9 cellular contexts compared by ENCODE assay signal in the genomic region with DNA sequence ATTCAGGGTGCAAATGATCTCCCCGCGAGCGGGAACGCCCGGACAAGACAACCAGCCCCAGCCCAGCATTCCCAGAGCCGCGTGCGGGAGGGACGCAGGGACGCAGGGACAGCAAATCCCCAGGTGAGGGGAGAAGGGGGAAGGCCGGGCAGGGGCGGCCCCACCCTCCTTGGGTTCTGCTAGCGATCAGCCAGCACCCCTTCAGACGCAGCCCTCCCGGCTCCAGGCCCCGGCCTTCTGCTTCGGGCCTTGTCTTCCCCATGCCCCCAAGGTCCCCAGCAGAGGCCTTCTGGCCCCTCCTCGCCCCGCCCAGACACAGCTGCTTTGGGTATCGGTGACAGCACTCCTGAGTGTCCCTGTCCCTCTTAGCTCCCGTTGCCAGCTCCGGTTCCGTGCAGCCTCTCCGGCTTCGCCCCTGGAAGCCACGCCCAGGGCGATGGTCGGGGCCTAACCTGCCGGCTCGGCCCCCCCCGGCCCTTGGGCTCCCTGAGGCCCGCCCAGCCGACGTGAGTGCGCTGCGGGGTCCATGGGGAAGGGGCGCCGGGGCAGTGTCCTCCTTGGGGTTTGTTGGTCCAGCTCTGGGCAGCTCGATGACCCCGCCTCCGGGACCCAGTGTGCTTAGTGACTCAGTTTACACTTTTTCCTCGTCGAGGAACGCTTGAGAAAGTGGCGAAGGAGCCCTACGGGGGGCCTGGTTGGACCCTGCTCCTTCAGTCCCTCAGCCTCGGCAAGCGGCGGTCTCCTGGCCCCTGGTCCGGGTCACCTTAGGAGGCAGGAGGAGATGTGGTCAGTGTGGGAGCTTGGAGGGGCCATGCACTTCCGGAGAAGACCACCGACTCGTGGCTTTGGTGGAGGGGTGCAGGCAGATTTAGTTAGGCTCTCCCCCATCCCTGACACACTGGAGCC. TPM values are rescaled to one million over a fixed set of nuclear protein-coding genes. Genes with fewer than 3 reads are reported as not detected.
DNase-seq lines count a peak whose midpoint lies in the region; ATAC-seq, FAIRE-seq and TF ChIP-seq lines count a peak whose summit lies in the region.
"Had no signal": no experiment of that assay in that cellular context is flagged by ENCODE, and none has a peak within 500 bp of the region (broad histone marks: within the 10 kb centered on the region; RNA-seq: fewer than 3 reads in every experiment).

No MANE protein-coding gene starts in this region.

- no peak overlapping the region for H2BK5ac ChIP-seq in H9 (ENCODE audit: insufficient read length, low read length)

- H3K27ac ChIP-seq in H9 (ENCODE audit: insufficient read length, low read depth, low read length) (no peak overlapping the region), WERI-Rb-1 (no peak overlapping the region), foreskin keratinocyte (no peak overlapping the region), skeletal muscle tissue (ENCODE audit: low read depth, low read length) (no peak overlapping the region)

- no peak overlapping the region for H2AK5ac ChIP-seq in H9 (ENCODE audit: insufficient read length, low read length)

- no peak overlapping the region for H2BK15ac ChIP-seq in H9 (ENCODE audit: low read depth, low read length)

- TF ChIP-seq CTCF in H9 (conservative IDR thresholded peaks at IDR 0.05) (no peak), WERI-Rb-1 (IDR thresholded peaks at IDR 0.05; ENCODE audit: low read depth, low read length) (no peak), foreskin keratinocyte (conservative IDR thresholded peaks at IDR 0.05) (no peak)

- H2BK20ac ChIP-seq in H9 (ENCODE audit: low read depth, low read length, poor library complexity, severe bottlenecking): no peak overlapping the region

- no peak for TF ChIP-seq POLR2A in H54 (IDR thresholded peaks at IDR 0.05; ENCODE audit: low read depth, low read length)

- H3K79me2 ChIP-seq in H9 (ENCODE audit: insufficient read depth, low read length): no peaks in the 10 kb centered on the region

- no peaks in the 10 kb centered on the region for H3K9me3 ChIP-seq in H9 (ENCODE audit: control insufficient read depth, low read depth, low read length)
- H3K9me3 ChIP-seq in WERI-Rb-1 (ENCODE audit: severe bottlenecking): no peaks in the 10 kb centered on the region
- no peaks in the 10 kb centered on the region for H3K9me3 ChIP-seq in skeletal muscle tissue (ENCODE audit: control insufficient read depth in 3 of 3, low read length in 3 of 3)
- no peaks in the 10 kb centered on the region for H3K9me3 ChIP-seq in MG63

- H4K91ac ChIP-seq in H9 (ENCODE audit: insufficient read length, low read depth, low read length): no peak overlapping the region

- peak overlapping the region; percentile 54 to 77 for H3K4me3 Mint-ChIP-seq in H9

- H2BK120ac ChIP-seq in H9 (ENCODE audit: low read depth, low read length, poor library complexity, severe bottlenecking): no peak overlapping the region

- peak overlapping the region; percentile 37 for H3K4me3 ChIP-seq in WERI-Rb-1 (ENCODE audit: low read depth, low read length)
- H3K4me3 ChIP-seq in skeletal muscle tissue (ENCODE audit: low read length in 3 of 3): peak overlapping the region; percentile 43 to 63 (median 60)
- no peak overlapping the region for H3K4me3 ChIP-seq in MG63

- DNase-seq in H9 (peak; percentile 73), WERI-Rb-1 (peak; percentile 55), foreskin keratinocyte (no peak), cortex of kidney (lab: John Stamatoyannopoulos, UW) (no peak), KBM-7 (no peak), MG63 (no peak), H54 (ENCODE audit: insufficient read length, low spot score) (no peak)

- H3K79me1 ChIP-seq in H9 (ENCODE audit: insufficient read depth, low read depth, low read length, poor library complexity, severe bottlenecking): no peaks in the 10 kb centered on the region

- no peak overlapping the region for H4K5ac ChIP-seq in H9 (ENCODE audit: insufficient read length, low read depth, low read length)

- H3K9ac ChIP-seq in H9 (ENCODE audit: extremely low read depth, insufficient read length, low read length): no peak overlapping the region
- no peak overlapping the region for H3K9ac ChIP-seq in skeletal muscle tissue (ENCODE audit: low read depth in 1 of 3, low read length in 3 of 3)

- no peak overlapping the region for H3K56ac ChIP-seq in H9 (ENCODE audit: insufficient read length, low read depth, low read length)

- in situ Hi-C loops in KBM-7 (cut with MboI; ENCODE audit: low pct_unique_long_range_greater_than_20kb, low sequenced_read_pairs): no loop called here

- H3T11ph ChIP-seq in H9 (ENCODE audit: low read length): no peak overlapping the region

- H3K18ac ChIP-seq in H9 (ENCODE audit: insufficient read length, low read depth, low read length): no peak overlapping the region

- no peak overlapping the region for H4K8ac ChIP-seq in H9 (replicated peaks; ENCODE audit: insufficient read length, low read depth, low read length)

- no peaks in the 10 kb centered on the region; a peak in 1 of 7 replicates for H3K36me3 Mint-ChIP-seq in H9 (ENCODE audit: insufficient read depth in 1 of 3, low read depth in 3 of 3)

- H3K27me3 ChIP-seq in H9 (ENCODE audit: insufficient read depth, low read length) (peaks cover 51% of the 10 kb centered on the region), WERI-Rb-1 (ENCODE audit: insufficient read depth, low read depth, severe bottlenecking) (peaks cover 39% of the 10 kb centered on the region), foreskin keratinocyte (peaks cover 78% of the 10 kb centered on the region), skeletal muscle tissue (ENCODE audit: control insufficient read depth in 3 of 3, insufficient read depth in 3 of 3, low read length in 3 of 3) (peaks cover 43 to 49% (median 49%) of the 10 kb centered on the region in 3 donors), MG63 (peaks cover 42% of the 10 kb centered on the region)

- no peak overlapping the region for H2BK12ac ChIP-seq in H9 (ENCODE audit: insufficient read length, low read depth, low read length)

- peaks cover 2 to 3% of the 10 kb centered on the region in 2 experiments; a peak in 2 of 5 replicates for H3K9me3 Mint-ChIP-seq in H9

- peak overlapping the region; percentile 81 for H3K4me2 ChIP-seq in H9 (ENCODE audit: insufficient read depth, insufficient read length, low read length)

- no CpG with 5 or more reads among the region's 53 CpGs for WGBS in H9 (ENCODE audit: extremely low coverage, insufficient read length, low lambda C conversion rate)

- ATAC-seq in foreskin keratinocyte: peak; percentile 2

- H3K36me3 ChIP-seq in WERI-Rb-1: no peaks in the 10 kb centered on the region
- H3K36me3 ChIP-seq in skeletal muscle tissue (ENCODE audit: control insufficient read depth in 3 of 3, insufficient read depth in 3 of 3, low read length in 3 of 3): no peaks in the 10 kb centered on the region
- H3K36me3 ChIP-seq in MG63: no peaks in the 10 kb centered on the region

- no peak overlapping the region for H3K27ac Mint-ChIP-seq in H9

- H3K23ac ChIP-seq in H9 (ENCODE audit: insufficient read length, low read depth, low read length): no peak overlapping the region

- H4K20me1 ChIP-seq in H9 (ENCODE audit: control insufficient read depth, insufficient read depth, insufficient read length): peaks cover 2% of the 10 kb centered on the region

- H3K14ac ChIP-seq in H9 (ENCODE audit: insufficient read depth, low read length): no peak overlapping the region

- peaks cover 17 to 28% of the 10 kb centered on the region in 2 experiments for H3K4me1 Mint-ChIP-seq in H9

- no peak overlapping the region for H3K4ac ChIP-seq in H9 (ENCODE audit: low read depth, low read length)

- FAIRE-seq in H54 (lab: Jason Lieb, UNC): no peak
- FAIRE-seq: endometrium had no signal

- H3K23me2 ChIP-seq in H9 (ENCODE audit: insufficient read length, low read depth, low read length, poor library complexity, severe bottlenecking): peaks cover 25% of the 10 kb centered on the region

- H3K4me1 ChIP-seq in H9 (ENCODE audit: insufficient read depth, low read length): no peaks in the 10 kb centered on the region
- no peaks in the 10 kb centered on the region for H3K4me1 ChIP-seq in foreskin keratinocyte
- H3K4me1 ChIP-seq in skeletal muscle tissue (ENCODE audit: control insufficient read depth in 3 of 3, insufficient read depth in 3 of 3, low read length in 3 of 3): peaks cover 21 to 41% (median 36%) of the 10 kb centered on the region in 3 donors

- peaks cover 95% of the 10 kb centered on the region for H3K27me3 Mint-ChIP-seq in H9 (ENCODE audit: low read depth)

- no peak overlapping the region for H2AFZ ChIP-seq in H9 (ENCODE audit: low read length)

RNA-seq across cellular contexts. Expression of a gene that starts 50.5 kb away (rescaled TPM):
- total RNA-seq in H9 (2021): 82.6 and 97.7 TPM in 2 replicates
- total RNA-seq in foreskin keratinocyte: 106 and 110 TPM in 2 replicates
- 102 and 114 TPM in 2 replicates for polyA plus RNA-seq in foreskin keratinocyte
- total RNA-seq in skeletal muscle tissue: 49.6 TPM
- total RNA-seq in MG63 (2014; rRNA removed; shearing (Covaris generic); ENCODE audit: low replicate concordance): 174 and 187 TPM in 2 replicates

Comparison
In these comparisons a context has a peak if more than half of its experiments do, and no peak if none do; other contexts are left out.
1. DNase-seq: peak in H9 (single experiment) and WERI-Rb-1 (single experiment); none in foreskin keratinocyte (0 of 2), cortex of kidney (single experiment), KBM-7 (single experiment), MG63 (single experiment) and H54 (single experiment).